In genomic region chr10:97531401-97531985, GRCh38 we compare ENCODE assay signal across 1 cellular context.
TF ChIP-seq lines count a peak whose summit lies in the region.

No MANE protein-coding gene starts in this region.

TF ChIP-seq in IMR-90, 13 proteins besides CTCF, POLR2A, EP300 and RAD21:
- no peak for TF ChIP-seq ELK1 (IDR thresholded peaks at IDR 0.05; ENCODE audit: borderline replicate concordance, low read depth, low read length)
- no peak for TF ChIP-seq NFE2L2 (IDR thresholded peaks at IDR 0.05; ENCODE audit: low read depth, low read length)
- TF ChIP-seq RCOR1 (IDR thresholded peaks at IDR 0.05; ENCODE audit: insufficient replicate concordance, low read length), result no peak
